ENCODE assay signal across 15 cellular contexts in the genomic region with DNA sequence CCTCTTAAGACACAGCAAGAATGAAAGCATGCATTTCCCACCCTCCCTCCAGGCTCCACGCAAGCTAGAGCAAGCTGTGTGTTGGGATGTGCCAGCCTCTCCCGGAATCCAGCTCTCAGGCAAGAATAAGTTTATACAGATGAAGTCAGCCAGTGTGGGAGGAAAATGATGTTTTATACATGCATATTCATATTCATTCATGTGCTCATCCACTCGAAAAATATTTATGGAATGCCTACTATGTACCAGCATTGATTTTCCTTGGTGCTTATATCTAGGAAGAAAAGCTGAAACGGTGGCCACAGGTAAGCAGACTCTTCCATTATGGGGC.
"Had no signal": no experiment of that assay in that cellular context is flagged by ENCODE, and none has a peak within 500 bp of the region (broad histone marks: within the 10 kb centered on the region; RNA-seq: fewer than 3 reads in every experiment).

No MANE protein-coding gene starts in this region.

- H3K27me3 Mint-ChIP-seq: activated CD4-positive, alpha-beta T cell treated with anti-CD3 and anti-CD28 coated beads, Interleukin-2, amount 10 ng/mL, durations not matched to agents 7 days and 5 days; stimulated activated naive CD8-positive, alpha-beta T cell treated with anti-CD3 and anti-CD28 coated beads, Interleukin-15, amount 100 ng/mL, for 72 hours had no signal

- H3K4me1 ChIP-seq: body of pancreas, testis, upper lobe of right lung had no signal

- H3K4me3 ChIP-seq: body of pancreas, heart left ventricle, left ventricle myocardium inferior, testis, upper lobe of right lung had no signal

- H3K9me3 Mint-ChIP-seq: activated CD4-positive, alpha-beta T cell treated with anti-CD3 and anti-CD28 coated beads, Interleukin-2, amount 10 ng/mL, durations not matched to agents 7 days and 5 days; endodermal cell; stimulated activated naive CD8-positive, alpha-beta T cell treated with anti-CD3 and anti-CD28 coated beads, Interleukin-15, amount 100 ng/mL, for 72 hours had no signal

- H3K4me1 Mint-ChIP-seq: endodermal cell had no signal

- ATAC-seq: body of pancreas; heart left ventricle; stimulated activated naive CD8-positive, alpha-beta T cell treated with anti-CD3 and anti-CD28 coated beads, Interleukin-15, amount 100 ng/mL, for 72 hours had no signal

- DNase-seq: activated CD4-positive, alpha-beta T cell treated with anti-CD3 and anti-CD28 coated beads, Interleukin-2, amount 10 ng/mL, durations not matched to agents 7 days and 5 days; activated CD4-positive, CD25-positive, alpha-beta regulatory T cell; activated effector memory CD4-positive, alpha-beta T cell treated with Interleukin-2 at 50 U/mL for 16 hours; body of pancreas; dermis blood vessel endothelial cell; heart left ventricle; left ventricle myocardium inferior; mesenchymal stem cell; stimulated activated CD4-positive, alpha-beta T cell treated with anti-CD3 and anti-CD28 coated beads, Interleukin-4, amount 100 ng/mL, for 24 hours; testis; upper lobe of right lung had no signal

- H3K4me3 Mint-ChIP-seq: activated CD4-positive, alpha-beta T cell treated with anti-CD3 and anti-CD28 coated beads, Interleukin-2, amount 10 ng/mL, durations not matched to agents 7 days and 5 days; endodermal cell; nephron; stimulated activated naive CD8-positive, alpha-beta T cell treated with anti-CD3 and anti-CD28 coated beads, Interleukin-15, amount 100 ng/mL, for 72 hours had no signal

- H3K36me3 ChIP-seq: left ventricle myocardium inferior had no signal

- H3K27ac Mint-ChIP-seq: activated CD4-positive, alpha-beta T cell treated with anti-CD3 and anti-CD28 coated beads, Interleukin-2, amount 10 ng/mL, durations not matched to agents 7 days and 5 days; endodermal cell; nephron had no signal

- H3K27me3 ChIP-seq: body of pancreas, heart left ventricle, testis, upper lobe of right lung had no signal

- H3K9me3 ChIP-seq: body of pancreas, testis, upper lobe of right lung had no signal

- H3K27ac ChIP-seq: body of pancreas, heart left ventricle, left ventricle myocardium inferior, testis, upper lobe of right lung had no signal

- FAIRE-seq: frontal cortex had no signal
